ENCODE assay signal across 13 cellular contexts in the genomic region with DNA sequence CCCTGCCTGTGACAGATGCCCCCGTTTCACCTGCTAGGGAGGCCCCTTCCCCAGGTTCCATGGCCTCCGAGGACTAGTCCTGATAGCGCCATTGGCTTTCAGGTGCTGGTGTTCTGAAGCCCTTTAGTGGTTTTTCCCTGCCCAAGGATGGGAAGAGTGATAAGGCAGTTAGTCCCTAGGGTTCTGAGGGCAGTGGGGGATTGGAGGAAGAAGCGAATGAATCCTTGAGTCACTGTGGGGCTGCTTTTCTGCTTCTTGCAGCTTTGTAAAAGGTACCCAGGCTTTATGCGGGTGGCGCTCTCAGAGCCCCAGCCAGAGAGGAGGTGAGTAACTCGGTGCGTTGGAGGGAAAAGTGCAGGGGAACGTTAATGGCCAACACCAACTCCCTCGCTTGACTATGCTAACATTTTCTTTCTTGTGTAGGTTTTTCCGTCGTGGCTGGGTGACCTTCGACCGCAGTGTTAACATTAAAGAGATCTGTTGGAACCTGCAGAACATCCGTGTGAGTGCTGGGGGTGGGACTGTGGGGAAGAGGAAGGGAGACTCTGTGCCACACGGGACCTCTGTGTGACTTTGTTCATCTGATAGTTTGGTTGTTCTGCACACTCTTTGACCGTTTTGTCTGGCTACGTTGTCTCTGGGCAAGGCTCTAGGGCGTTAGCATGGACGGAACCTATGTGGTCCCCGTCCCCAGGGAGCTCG. TPM values are rescaled to one million over a fixed set of nuclear protein-coding genes. Genes with fewer than 3 reads are reported as not detected.
DNase-seq lines count a peak whose midpoint lies in the region; ATAC-seq and TF ChIP-seq lines count a peak whose summit lies in the region.
"Had no signal": no experiment of that assay in that cellular context is flagged by ENCODE, and none has a peak within 500 bp of the region (broad histone marks: within the 10 kb centered on the region; RNA-seq: fewer than 3 reads in every experiment).

No MANE protein-coding gene starts in this region.

- peak overlapping the region in 4 of 8 donors; percentile 17 to 70 (median 30) for H3K4me3 Mint-ChIP-seq in CD4-positive, alpha-beta memory T cell
- peak overlapping the region; percentile 78 for H3K4me3 Mint-ChIP-seq in endothelial cell (ENCODE audit: unreplicated experiment)

- no peaks in the 10 kb centered on the region for H3K27me3 ChIP-seq in CD4-positive, alpha-beta memory T cell (ENCODE audit: insufficient read depth, low read length)
- H3K27me3 ChIP-seq in Karpas-422 (ENCODE audit: low read length): no peaks in the 10 kb centered on the region
- H3K27me3 ChIP-seq: transverse colon had no signal

- no peak overlapping the region for H3K4me3 ChIP-seq in CD4-positive, alpha-beta memory T cell (ENCODE audit: low read length in 2 of 2)
- no peak overlapping the region for H3K4me3 ChIP-seq in Karpas-422 (ENCODE audit: low read length)
- H3K4me3 ChIP-seq: SK-N-MC, transverse colon had no signal

- peak overlapping the region; percentile 57 to 97 (median 83) for H3K27ac Mint-ChIP-seq in CD4-positive, alpha-beta memory T cell
- peak overlapping the region; percentile 7 for H3K27ac Mint-ChIP-seq in endothelial cell (ENCODE audit: unreplicated experiment)

- peaks cover 18% of the 10 kb centered on the region; the same call in 1 of the 2 replicates for H4K20me1 ChIP-seq in Karpas-422 (ENCODE audit: insufficient read depth, low read depth, low read length)

- CTCF ChIA-PET in CD4-positive, alpha-beta memory T cell (lab: Charles Lee; ENCODE audit: partially characterized antibody): interaction anchor here (1.6 to 1.9 kb wide), 2 partner anchors 34 to 180 kb away, joined by 4 to 6 read pairs; partner anchors contain the start of genes POP7 and SLC12A9

- intact Hi-C loops in CD4-positive, alpha-beta memory T cell (cut with micrococcal nuclease): loop anchor here (5.0 kb wide), 2 partner anchors 48 to 282 kb away; partner anchors contain the start of gene VGF

- peaks cover 66 to 71% of the 10 kb centered on the region in 2 donors for H3K36me3 Mint-ChIP-seq in CD4-positive, alpha-beta memory T cell
- H3K36me3 Mint-ChIP-seq in endothelial cell (ENCODE audit: low read depth, unreplicated experiment): peaks cover 75% of the 10 kb centered on the region

- peaks cover 0 to 12% (median 0%) of the 10 kb centered on the region in 8 donors for H3K9me3 Mint-ChIP-seq in CD4-positive, alpha-beta memory T cell
- no peaks in the 10 kb centered on the region for H3K9me3 Mint-ChIP-seq in endothelial cell (ENCODE audit: unreplicated experiment)

- peaks cover 0 to 2% of the 10 kb centered on the region in 2 donors for H3K27me3 Mint-ChIP-seq in CD4-positive, alpha-beta memory T cell
- peaks cover 20% of the 10 kb centered on the region for H3K27me3 Mint-ChIP-seq in endothelial cell (ENCODE audit: unreplicated experiment)

- no peak overlapping the region for H3K4me2 ChIP-seq in Karpas-422 (ENCODE audit: low read depth, low read length, poor library complexity, severe bottlenecking)

- no peak overlapping the region for H2AFZ ChIP-seq in Karpas-422 (ENCODE audit: low read length)

- H3K9ac ChIP-seq in Karpas-422 (ENCODE audit: low read length): no peak overlapping the region

- peaks cover 32 to 60% (median 45%) of the 10 kb centered on the region in 4 donors for H3K4me1 Mint-ChIP-seq in CD4-positive, alpha-beta memory T cell
- peaks cover 49% of the 10 kb centered on the region for H3K4me1 Mint-ChIP-seq in endothelial cell (ENCODE audit: unreplicated experiment)

- no peaks in the 10 kb centered on the region for H3K9me3 ChIP-seq in CD4-positive, alpha-beta memory T cell (ENCODE audit: control insufficient read depth in 1 of 2, low read length in 2 of 2)
- H3K9me3 ChIP-seq in Karpas-422 (ENCODE audit: low read length): no peaks in the 10 kb centered on the region
- H3K9me3 ChIP-seq: transverse colon had no signal

- H3K36me3 ChIP-seq in CD4-positive, alpha-beta memory T cell (ENCODE audit: insufficient read depth, low read length): peaks cover 67% of the 10 kb centered on the region
- peaks cover 30% of the 10 kb centered on the region for H3K36me3 ChIP-seq in Karpas-422 (ENCODE audit: insufficient read depth, low read length)

- peaks cover 44% of the 10 kb centered on the region for H3K4me1 ChIP-seq in CD4-positive, alpha-beta memory T cell (ENCODE audit: insufficient read depth, low read length)
- H3K4me1 ChIP-seq in Karpas-422 (ENCODE audit: low read length): peaks cover 40% of the 10 kb centered on the region

- peaks cover 27% of the 10 kb centered on the region for H3K79me2 ChIP-seq in Karpas-422 (ENCODE audit: low read length)

- peak overlapping the region; percentile 36 for H3K27ac ChIP-seq in CD4-positive, alpha-beta memory T cell (ENCODE audit: low read depth, low read length)
- no peak overlapping the region for H3K27ac ChIP-seq in Karpas-422 (ENCODE audit: low read length)
- H3K27ac ChIP-seq: SK-N-MC, transverse colon had no signal

- no peak for TF ChIP-seq CTCF in endothelial cell (IDR thresholded peaks at IDR 0.05; ENCODE audit: unreplicated experiment)

- POLR2A ChIA-PET in CD4-positive, alpha-beta memory T cell (lab: Charles Lee; ENCODE audit: partially characterized antibody): interaction anchor here (1.8 to 7.1 kb wide), 2 partner anchors 10 to 15 kb away, joined by 5 to 243 read pairs; partner anchors contain the start of gene SRRT

- H3K9me2 ChIP-seq in Karpas-422 (replicated peaks; ENCODE audit: insufficient read depth, low read length): no peaks in the 10 kb centered on the region

- no peak for DNase-seq in CD4-positive, alpha-beta memory T cell
- DNase-seq in Karpas-422 (peak; percentile 41), endothelial cell (ENCODE audit: low spot score) (no peak), NCI-H1417 (lab: John Stamatoyannopoulos, UW) (no peak)
- DNase-seq: activated gamma-delta T cell, Calu3, left ventricle myocardium superior, NCI-H345, transverse colon had no signal

- ATAC-seq in GM21786 (IDR thresholded peaks at IDR 0.05; ENCODE audit: unreplicated experiment) (no peak), HG03108 (IDR thresholded peaks at IDR 0.05; ENCODE audit: unreplicated experiment) (no peak)
- ATAC-seq: esophagus mucosa, left ventricle myocardium superior had no signal

RNA-seq across cellular contexts. Expression of gene UFSP1, which starts 3.9 kb away (rescaled TPM):
- total RNA-seq in CD4-positive, alpha-beta memory T cell: 10 to 100 TPM; 10.1 to 11.0 TPM
- 1 to 10 TPM in 1 of 2 donors, under 1 TPM in 1; 0.34 to 2.6 TPM for polyA plus RNA-seq in CD4-positive, alpha-beta memory T cell
- total RNA-seq in Karpas-422 (2014; rRNA removed; shearing (Covaris generic); ENCODE audit: low replicate concordance): 3.3 and 17.2 TPM in 2 replicates
- 2.4 TPM for total RNA-seq in endothelial cell (ENCODE audit: unreplicated experiment)

RNA-seq across cellular contexts. Expression of gene ACHE, which starts 10.1 kb away (rescaled TPM):
- total RNA-seq in CD4-positive, alpha-beta memory T cell: not detected
- polyA plus RNA-seq in CD4-positive, alpha-beta memory T cell: not detected
- total RNA-seq in Karpas-422 (2014; rRNA removed; shearing (Covaris generic); ENCODE audit: low replicate concordance): not detected in 2 replicates
- 3.0 TPM for total RNA-seq in endothelial cell (ENCODE audit: unreplicated experiment)

RNA-seq across cellular contexts. Expression of gene SRRT, which starts 10.7 kb away (rescaled TPM):
- 100 to 1,000 TPM; 264 to 272 TPM for total RNA-seq in CD4-positive, alpha-beta memory T cell
- 10 to 100 TPM; 37.8 to 86.5 TPM for polyA plus RNA-seq in CD4-positive, alpha-beta memory T cell
- total RNA-seq in Karpas-422 (2014; rRNA removed; shearing (Covaris generic); ENCODE audit: low replicate concordance): 65.8 and 103 TPM in 2 replicates
- 173 TPM for total RNA-seq in endothelial cell (ENCODE audit: unreplicated experiment)

RNA-seq across cellular contexts. Expression of gene TRIP6, which starts 18.4 kb away (rescaled TPM):
- total RNA-seq in CD4-positive, alpha-beta memory T cell: 1 to 10 TPM; 7.6 to 9.4 TPM
- polyA plus RNA-seq in CD4-positive, alpha-beta memory T cell: 1 to 10 TPM; 2.7 to 4.9 TPM
- total RNA-seq in Karpas-422 (2014; rRNA removed; shearing (Covaris generic); ENCODE audit: low replicate concordance): 19.5 and 30.5 TPM in 2 replicates
- total RNA-seq in endothelial cell (ENCODE audit: unreplicated experiment): 93.8 TPM

RNA-seq across cellular contexts. Expression of gene SLC12A9, which starts 33.1 kb away (rescaled TPM):
- total RNA-seq in CD4-positive, alpha-beta memory T cell: 10 to 100 TPM; 63.7 to 64.6 TPM
- polyA plus RNA-seq in CD4-positive, alpha-beta memory T cell: 1 to 10 TPM; 7.0 to 9.1 TPM
- 21.0 and 33.9 TPM in 2 replicates for total RNA-seq in Karpas-422 (2014; rRNA removed; shearing (Covaris generic); ENCODE audit: low replicate concordance)
- 60.5 TPM for total RNA-seq in endothelial cell (ENCODE audit: unreplicated experiment)
